In genomic region chr22:44667829-44668189, GRCh38 we compare ENCODE assay signal across 9 cellular contexts. TPM values are rescaled to one million over a fixed set of nuclear protein-coding genes. Genes with fewer than 3 reads are reported as not detected.
DNase-seq lines count a peak whose midpoint lies in the region; ATAC-seq and TF ChIP-seq lines count a peak whose summit lies in the region.
"Had no signal": no experiment of that assay in that cellular context is flagged by ENCODE, and none has a peak within 500 bp of the region (broad histone marks: within the 10 kb centered on the region; RNA-seq: fewer than 3 reads in every experiment).

No MANE protein-coding gene starts in this region.

- TF ChIP-seq CTCF in coronary artery (IDR thresholded peaks at IDR 0.05) (no peak), neural crest cell (conservative IDR thresholded peaks at IDR 0.05) (no peak), vagina (IDR thresholded peaks at IDR 0.05) (no peak)

- no peaks in the 10 kb centered on the region for H3K9me3 Mint-ChIP-seq in neural crest cell

- no peak overlapping the region for H3K27ac Mint-ChIP-seq in neural crest cell (ENCODE audit: unreplicated experiment)

- no peaks in the 10 kb centered on the region for H3K36me3 ChIP-seq in vagina

- H3K4me1 Mint-ChIP-seq in neural crest cell, result peaks cover 23% of the 10 kb centered on the region

- peaks cover 7% of the 10 kb centered on the region for H3K27me3 Mint-ChIP-seq in neural crest cell (ENCODE audit: low read depth)

- DNase-seq in Right ventricle myocardium superior (peak; percentile 41), Right ventricle myocardium inferior (ENCODE audit: missing footprints) (no peak), coronary artery (ENCODE audit: low spot score) (no peak), neural crest cell (ENCODE audit: low read depth, low spot score) (no peak), vagina (ENCODE audit: extremely low spot score in 2 of 2) (no peak), NCI-H146 treated with DMSO at 0.1 percent for 48 hours (lab: John Stamatoyannopoulos, UW; ENCODE audit: unreplicated experiment) (no peak), islet precursor cell (no peak)

- TF ChIP-seq POLR2A in vagina (IDR thresholded peaks at IDR 0.05), result no peak

- no peaks in the 10 kb centered on the region for H3K9me3 ChIP-seq in vagina

- ATAC-seq in Right ventricle myocardium superior (ENCODE audit: poor library complexity) (no peak), Right ventricle myocardium inferior (no peak), GM21381 (IDR thresholded peaks at IDR 0.05; ENCODE audit: unreplicated experiment) (no peak)

- H3K4me3 Mint-ChIP-seq in neural crest cell, result peak overlapping the region; percentile 72

- H3K27me3 ChIP-seq in vagina, result no peaks in the 10 kb centered on the region

- intact Hi-C loops in Right ventricle myocardium superior (cut with DNase I), result no loop called here
- intact Hi-C loops in Right ventricle myocardium inferior (cut with DNase I), result no loop called here
- intact Hi-C loops in vagina (cut with DNase I), result no loop called here

- H3K4me1 ChIP-seq in vagina, result peaks cover 43% of the 10 kb centered on the region

- no peaks in the 10 kb centered on the region for H3K36me3 Mint-ChIP-seq in neural crest cell (ENCODE audit: low read depth)

- H3K4me3 ChIP-seq in coronary artery (peak overlapping the region; percentile 78), vagina (peak overlapping the region; percentile 60 to 76)

- H3K27ac ChIP-seq in coronary artery, result peak overlapping the region; percentile 32 to 85
- peak overlapping the region; percentile 86 for H3K27ac ChIP-seq in vagina
- H3K27ac ChIP-seq: KMS-11 had no signal

RNA-seq across cellular contexts. Expression of gene PRR5, which starts 34.2 kb away (rescaled TPM):
- total RNA-seq in Right ventricle myocardium superior (2.9 TPM), Right ventricle myocardium inferior (2.9 TPM), neural crest cell (11.9 and 13.6 TPM in 2 replicates), vagina (36.8 TPM)
